2 cellular contexts compared by ENCODE assay signal in genomic region chr7:100515072-100515532, GRCh38.
TF ChIP-seq lines count a peak whose summit lies in the region.

No MANE protein-coding gene starts in this region.

TF ChIP-seq in A549, 52 proteins besides CTCF, POLR2A, EP300 and RAD21:
- TF ChIP-seq ZC3H11A (IDR thresholded peaks at IDR 0.05): no peak
- TF ChIP-seq BHLHE40 (IDR thresholded peaks at IDR 0.05; ENCODE audit: low read depth, low read length): no peak
- no peak for TF ChIP-seq FOXS1 (CRISPR knock-in tag; IDR thresholded peaks at IDR 0.05)
- TF ChIP-seq RNF2 (IDR thresholded peaks at IDR 0.05; ENCODE audit: borderline replicate concordance, low read depth): no peak
- TF ChIP-seq NFE2L2 (conservative IDR thresholded peaks at IDR 0.05; ENCODE audit: low read length): peak; percentile 45; the same call in 1 of the 2 replicates
- TF ChIP-seq FOSL2 (IDR thresholded peaks at IDR 0.05): no peak
- TF ChIP-seq FOSL2 (CRISPR knock-in tag; IDR thresholded peaks at IDR 0.05): peak; percentile 53
- TF ChIP-seq JUNB (IDR thresholded peaks at IDR 0.05): no peak

TF ChIP-seq in IMR-90, 13 proteins besides CTCF, POLR2A, EP300 and RAD21:
- no peak for TF ChIP-seq MXI1 (IDR thresholded peaks at IDR 0.05; ENCODE audit: borderline replicate concordance, low read depth, low read length)
- peak; percentile 10; the same call in 1 of the 2 replicates for TF ChIP-seq USF2 (IDR thresholded peaks at IDR 0.05; ENCODE audit: low read depth, low read length)
- no peak for TF ChIP-seq BHLHE40 (IDR thresholded peaks at IDR 0.05; ENCODE audit: low read depth, low read length)
- TF ChIP-seq, protein P1, sequence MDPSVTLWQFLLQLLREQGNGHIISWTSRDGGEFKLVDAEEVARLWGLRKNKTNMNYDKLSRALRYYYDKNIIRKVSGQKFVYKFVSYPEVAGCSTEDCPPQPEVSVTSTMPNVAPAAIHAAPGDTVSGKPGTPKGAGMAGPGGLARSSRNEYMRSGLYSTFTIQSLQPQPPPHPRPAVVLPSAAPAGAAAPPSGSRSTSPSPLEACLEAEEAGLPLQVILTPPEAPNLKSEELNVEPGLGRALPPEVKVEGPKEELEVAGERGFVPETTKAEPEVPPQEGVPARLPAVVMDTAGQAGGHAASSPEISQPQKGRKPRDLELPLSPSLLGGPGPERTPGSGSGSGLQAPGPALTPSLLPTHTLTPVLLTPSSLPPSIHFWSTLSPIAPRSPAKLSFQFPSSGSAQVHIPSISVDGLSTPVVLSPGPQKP (IDR thresholded peaks at IDR 0.05; ENCODE audit: borderline replicate concordance, low read depth, low read length): no peak
- peak; percentile 64; the same call in 1 of the 2 replicates for TF ChIP-seq FOS (IDR thresholded peaks at IDR 0.05; ENCODE audit: low read depth, low read length)
- TF ChIP-seq MAZ (IDR thresholded peaks at IDR 0.05; ENCODE audit: borderline replicate concordance, low read depth, low read length): no peak
- no peak for TF ChIP-seq RCOR1 (IDR thresholded peaks at IDR 0.05; ENCODE audit: insufficient replicate concordance, low read length)
- no peak for TF ChIP-seq SMC3 (IDR thresholded peaks at IDR 0.05; ENCODE audit: low read depth, low read length)
- TF ChIP-seq CHD1 (IDR thresholded peaks at IDR 0.05; ENCODE audit: low read depth, low read length): no peak
- TF ChIP-seq NFE2L2 (IDR thresholded peaks at IDR 0.05; ENCODE audit: low read depth, low read length): peak; percentile 79
- no peak for TF ChIP-seq MAFK (IDR thresholded peaks at IDR 0.05; ENCODE audit: low read depth, low read length)
- TF ChIP-seq CEBPB (IDR thresholded peaks at IDR 0.05; ENCODE audit: low read depth, low read length): peak; percentile 57
- no peak for TF ChIP-seq RFX5 (IDR thresholded peaks at IDR 0.05; ENCODE audit: low read depth, low read length)
